ENCODE assay signal across 8 cellular contexts in the genomic region with DNA sequence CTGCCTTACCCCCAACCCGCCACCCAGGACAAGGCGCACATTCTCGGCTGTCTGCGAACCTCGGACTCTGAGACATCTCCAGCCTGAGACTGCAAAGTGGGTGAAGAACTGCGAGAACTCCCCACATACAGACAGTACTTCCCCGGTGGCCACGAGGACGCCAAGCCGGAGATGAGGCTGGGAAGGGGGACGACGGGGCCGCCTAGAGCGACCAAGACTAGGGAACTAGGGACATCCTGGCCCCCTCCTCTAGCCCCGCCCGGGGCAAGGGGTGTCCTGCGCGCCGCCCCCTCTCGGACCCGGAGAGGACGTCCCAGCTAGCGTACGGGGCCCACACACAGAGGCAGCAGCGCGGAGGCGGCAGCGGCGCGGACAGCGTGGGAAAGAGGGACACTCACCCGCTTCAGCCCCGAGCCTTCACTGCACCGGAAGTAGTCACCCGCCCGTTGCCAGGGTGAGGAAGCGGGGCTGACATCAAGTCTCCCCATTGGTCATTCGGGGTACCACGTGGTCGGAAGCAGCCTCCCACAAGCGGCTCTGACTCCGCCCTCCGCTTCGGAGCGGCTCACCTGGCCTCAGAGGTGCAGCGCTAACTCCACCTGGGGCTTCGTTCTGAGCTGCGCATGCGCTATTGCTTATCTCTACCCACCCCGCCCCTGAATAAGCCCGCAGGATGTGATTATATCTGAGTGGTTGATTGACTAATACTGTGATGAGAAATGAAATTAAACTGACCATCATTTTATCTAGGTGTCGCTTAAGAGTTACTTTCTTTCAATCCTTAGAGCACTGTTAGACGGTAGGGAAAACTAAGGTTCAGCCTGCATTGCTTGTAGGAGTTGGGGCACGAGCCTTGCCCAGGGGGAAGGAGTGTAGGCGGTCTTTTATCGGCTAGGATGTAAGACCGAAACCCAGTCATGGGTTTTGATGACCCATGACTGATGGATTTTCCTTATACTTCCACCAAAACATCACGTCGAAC. TPM values are rescaled to one million over a fixed set of nuclear protein-coding genes. Genes with fewer than 3 reads are reported as not detected.
DNase-seq lines count a peak whose midpoint lies in the region; ATAC-seq and TF ChIP-seq lines count a peak whose summit lies in the region.

A gene with protein sequence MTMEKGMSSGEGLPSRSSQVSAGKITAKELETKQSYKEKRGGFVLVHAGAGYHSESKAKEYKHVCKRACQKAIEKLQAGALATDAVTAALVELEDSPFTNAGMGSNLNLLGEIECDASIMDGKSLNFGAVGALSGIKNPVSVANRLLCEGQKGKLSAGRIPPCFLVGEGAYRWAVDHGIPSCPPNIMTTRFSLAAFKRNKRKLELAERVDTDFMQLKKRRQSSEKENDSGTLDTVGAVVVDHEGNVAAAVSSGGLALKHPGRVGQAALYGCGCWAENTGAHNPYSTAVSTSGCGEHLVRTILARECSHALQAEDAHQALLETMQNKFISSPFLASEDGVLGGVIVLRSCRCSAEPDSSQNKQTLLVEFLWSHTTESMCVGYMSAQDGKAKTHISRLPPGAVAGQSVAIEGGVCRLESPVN (minus strand): TSS at position 437 of the 982 bp plus-strand sequence. CDS start 8,854 bp downstream, outside the sequence.

- peak within 1 kb of the TSS; percentile 81 for H3K27ac ChIP-seq in colonic mucosa

- no peaks in the 10 kb centered on the region for H3K36me3 ChIP-seq in colonic mucosa

- peak; percentile 70 for TF ChIP-seq POLR2A in GM19193 (IDR thresholded peaks at IDR 0.05; ENCODE audit: extremely low read depth, insufficient read depth, insufficient read length)

- intact Hi-C loops in colonic mucosa (cut with DNase I): no loop called here

- peak; percentile 100 for ATAC-seq in HG03439 (IDR thresholded peaks at IDR 0.05; ENCODE audit: unreplicated experiment)

- peak within 1 kb of the TSS; percentile 93 for H3K4me3 ChIP-seq in colonic mucosa

- peak within 1 kb of the TSS; percentile 73 for H3K9ac ChIP-seq in colonic mucosa (ENCODE audit: low read depth in 2 of 2, low read length in 2 of 2)

- H3K9me3 ChIP-seq in colonic mucosa: no peaks in the 10 kb centered on the region

- no peaks in the 10 kb centered on the region for H3K4me1 ChIP-seq in colonic mucosa

- peak; percentile 98 for DNase-seq in Ammon's horn (ENCODE audit: low spot score)
- peak; percentile 98 for DNase-seq in NCI-H510A treated with DMSO at 0.1 percent for 48 hours (lab: John Stamatoyannopoulos, UW)
- DNase-seq in activated CD4-positive, alpha-beta T cell treated with anti-CD3 and anti-CD28 coated beads for 4 hours: peak; percentile 97 to 98
- DNase-seq in colonic mucosa: peak; percentile 98
- DNase-seq in kidney tubule cell (ENCODE audit: low spot score): peak; percentile 98
- DNase-seq in stimulated activated CD4-positive, alpha-beta T cell treated with anti-CD3 and anti-CD28 coated beads, Interleukin-1b, Interleukin-23, amount 100 ng/mL, for 4 hours (ENCODE audit: low read depth in 2 of 2): peak; percentile 91 to 97

- H3K27me3 ChIP-seq in colonic mucosa: no peaks in the 10 kb centered on the region

- no peak for TF ChIP-seq CTCF in colonic mucosa (IDR thresholded peaks at IDR 0.05)

RNA-seq across cellular contexts. Expression of the gene that starts here (rescaled TPM):
- total RNA-seq in colonic mucosa: 10 to 100 TPM in 1 of 2 donors, 1 to 10 TPM in 1; 9.4 to 12.6 TPM

Comparison
In these comparisons a context has a peak if more than half of its experiments do, and no peak if none do; other contexts are left out.
1. Peak in every context shown above with its lines: DNase-seq, ATAC-seq, H3K4me3 ChIP-seq and H3K27ac ChIP-seq.